In the genomic region with DNA sequence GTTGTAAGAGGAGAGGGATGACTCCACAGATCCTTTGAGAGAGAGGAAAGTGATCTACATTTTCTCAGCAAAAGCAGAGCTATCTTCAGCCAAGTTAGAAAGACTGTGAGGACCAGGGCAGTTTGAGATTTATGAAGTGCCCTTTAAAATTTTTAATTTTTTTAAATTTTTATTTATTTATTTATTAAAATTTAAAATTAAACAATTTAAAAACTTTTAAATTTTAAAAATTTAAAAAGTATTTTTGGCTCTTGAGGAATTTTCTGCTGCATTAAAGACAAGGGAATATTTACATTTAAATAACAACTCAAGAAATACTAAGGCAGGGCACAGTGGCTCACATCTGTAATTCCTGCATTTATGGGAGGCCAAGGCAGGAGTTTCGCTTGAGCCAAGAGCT, we compare ENCODE assay signal across 7 cellular contexts. TPM values are rescaled to one million over a fixed set of nuclear protein-coding genes. Genes with fewer than 3 reads are reported as not detected.
"Had no signal": no experiment of that assay in that cellular context is flagged by ENCODE, and none has a peak within 500 bp of the region (broad histone marks: within the 10 kb centered on the region; RNA-seq: fewer than 3 reads in every experiment).

No MANE protein-coding gene starts in this region.

- ATAC-seq: GM12878 had no signal

- DNase-seq: GDM1 had no signal

- FAIRE-seq: GM12878, GM12891, GM12892, GM18507, GM19239 had no signal

RNA-seq across cellular contexts. Expression of gene MARVELD2, which starts 47.3 kb away (rescaled TPM):
- total RNA-seq: G401 had no signal
